In the genomic region with DNA sequence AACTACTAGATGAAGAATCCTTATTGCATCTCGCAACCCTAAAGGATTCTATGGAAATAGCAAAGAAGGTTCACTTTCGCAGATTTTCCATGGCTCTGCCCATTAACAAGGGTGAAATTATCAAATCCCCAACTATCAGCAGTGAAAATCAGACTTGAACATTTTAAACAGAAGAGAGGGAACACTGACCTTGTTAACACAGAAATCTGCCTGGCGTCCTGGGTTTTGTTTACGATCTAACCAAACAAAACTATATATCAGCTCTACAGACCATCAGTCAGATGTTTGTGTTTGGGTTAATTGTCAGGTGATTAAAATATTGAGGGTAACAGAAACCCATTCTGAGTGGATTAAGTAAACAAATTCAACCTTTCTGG, we compare ENCODE assay signal across 16 cellular contexts. TPM values are rescaled to one million over a fixed set of nuclear protein-coding genes. Genes with fewer than 3 reads are reported as not detected.
DNase-seq lines count a peak whose midpoint lies in the region; ATAC-seq, FAIRE-seq and TF ChIP-seq lines count a peak whose summit lies in the region.
"Had no signal": no experiment of that assay in that cellular context is flagged by ENCODE, and none has a peak within 500 bp of the region (broad histone marks: within the 10 kb centered on the region; RNA-seq: fewer than 3 reads in every experiment).

No MANE protein-coding gene starts in this region.

- WGBS in small intestine, 3 donors: 68 to 77% (median 76%) methylated on average over 4 of the region's 4 CpGs

- H3K27me3 Mint-ChIP-seq in GM23338 (ENCODE audit: insufficient read depth, low read depth, poor library complexity) (peaks cover 10% of the 10 kb centered on the region), WTC11 (ENCODE audit: low read depth) (no peaks in the 10 kb centered on the region), glutamatergic neuron (ENCODE audit: unreplicated experiment) (peaks cover 17% of the 10 kb centered on the region)
- H3K27me3 Mint-ChIP-seq in activated CD4-positive, alpha-beta T cell treated with anti-CD3 and anti-CD28 coated beads for 36 hours: peaks cover 43% of the 10 kb centered on the region

- POLR2A ChIA-PET in WTC11 (lab: Charles Lee): interaction anchor here (0.7 to 0.8 kb wide), 2 partner anchors 36 to 188 kb away, joined by 3 read pairs; no protein-coding TSS in a partner anchor
- POLR2A ChIA-PET in activated CD4-positive, alpha-beta T cell treated with anti-CD3 and anti-CD28 coated beads for 36 hours (lab: Charles Lee): no interaction called here

- H3K36me3 Mint-ChIP-seq in GM23338 (ENCODE audit: low read depth) (no peaks in the 10 kb centered on the region; the same call in 2 of the 3 replicates), WTC11 (no peaks in the 10 kb centered on the region), glutamatergic neuron (ENCODE audit: unreplicated experiment) (no peaks in the 10 kb centered on the region)
- no peaks in the 10 kb centered on the region for H3K36me3 Mint-ChIP-seq in activated CD4-positive, alpha-beta T cell treated with anti-CD3 and anti-CD28 coated beads for 36 hours (ENCODE audit: low read depth)

- H3K4me1 ChIP-seq in GM23338 (ENCODE audit: insufficient read depth) (peaks cover 64% of the 10 kb centered on the region), parathyroid adenoma (peaks cover 4% of the 10 kb centered on the region), small intestine (ENCODE audit: control insufficient read depth in 2 of 2, insufficient read depth in 1 of 2, low read depth in 1 of 2, low read length in 1 of 2) (peaks cover 0 to 2% of the 10 kb centered on the region in 2 donors)
- H3K4me1 ChIP-seq: breast epithelium had no signal

- H3K36me3 ChIP-seq in GM23338 (ENCODE audit: insufficient read depth): no peaks in the 10 kb centered on the region
- no peaks in the 10 kb centered on the region for H3K36me3 ChIP-seq in parathyroid adenoma (ENCODE audit: control insufficient read depth, insufficient read depth, low read length)
- H3K36me3 ChIP-seq in small intestine (ENCODE audit: control insufficient read depth in 2 of 2, insufficient read depth in 2 of 2, low read length in 2 of 2): no peaks in the 10 kb centered on the region
- H3K36me3 ChIP-seq: breast epithelium, tibial nerve had no signal

- peaks cover 56% of the 10 kb centered on the region for H3K79me2 ChIP-seq in GM23338 (replicated peaks; ENCODE audit: insufficient read depth)
- H3K79me2 ChIP-seq in parathyroid adenoma: no peaks in the 10 kb centered on the region

- H3K4me3 ChIP-seq in GM23338 (peak overlapping the region; percentile 76), parathyroid adenoma (ENCODE audit: low read depth, low read length) (peak overlapping the region; percentile 92), small intestine (ENCODE audit: low read depth in 1 of 2, low read length in 2 of 2) (no peak overlapping the region)

- no peak overlapping the region for H3K9ac ChIP-seq in parathyroid adenoma
- H3K9ac ChIP-seq: SK-N-SH had no signal

- H3F3A ChIP-seq in GM23338 (replicated peaks; ENCODE audit: low read depth): no peaks in the 10 kb centered on the region

- H3K4me1 Mint-ChIP-seq in GM23338: peaks cover 80% of the 10 kb centered on the region
- H3K4me1 Mint-ChIP-seq in WTC11: peaks cover 85% of the 10 kb centered on the region
- H3K4me1 Mint-ChIP-seq in glutamatergic neuron (ENCODE audit: low read depth, unreplicated experiment): peaks cover 32% of the 10 kb centered on the region
- H3K4me1 Mint-ChIP-seq in activated CD4-positive, alpha-beta T cell treated with anti-CD3 and anti-CD28 coated beads for 36 hours: peaks cover 16% of the 10 kb centered on the region

- H3K27me3 ChIP-seq in GM23338 (ENCODE audit: insufficient read depth) (no peaks in the 10 kb centered on the region), parathyroid adenoma (ENCODE audit: control insufficient read depth, insufficient read depth, low read length) (no peaks in the 10 kb centered on the region), small intestine (ENCODE audit: control insufficient read depth in 2 of 2, insufficient read depth in 2 of 2, low read length in 2 of 2) (peaks cover 0 to 7% of the 10 kb centered on the region in 2 donors)
- H3K27me3 ChIP-seq: tibial nerve had no signal

- no peaks in the 10 kb centered on the region for H3K9me2 ChIP-seq in GM23338 (ENCODE audit: insufficient read depth)

- no peak for TF ChIP-seq CTCF in GM23338 (conservative IDR thresholded peaks at IDR 0.05; ENCODE audit: low read depth in 2 of 2)
- no peak for TF ChIP-seq CTCF in WTC11 (IDR thresholded peaks at IDR 0.05)
- no peak for TF ChIP-seq CTCF in glutamatergic neuron (IDR thresholded peaks at IDR 0.05; ENCODE audit: partially characterized antibody, unreplicated experiment)
- TF ChIP-seq CTCF in parathyroid adenoma (IDR thresholded peaks at IDR 0.05): no peak

- H3K9me3 Mint-ChIP-seq in GM23338 (no peaks in the 10 kb centered on the region), WTC11 (no peaks in the 10 kb centered on the region), glutamatergic neuron (ENCODE audit: unreplicated experiment) (peaks cover 17% of the 10 kb centered on the region)
- H3K9me3 Mint-ChIP-seq in activated CD4-positive, alpha-beta T cell treated with anti-CD3 and anti-CD28 coated beads for 36 hours (ENCODE audit: low read depth): no peaks in the 10 kb centered on the region

- intact Hi-C loops in activated CD4-positive, alpha-beta T cell treated with anti-CD3 and anti-CD28 coated beads for 36 hours (cut with DNase I, micrococcal nuclease): no loop called here

- peak overlapping the region; percentile 89 for H3K4me2 ChIP-seq in GM23338
- peak overlapping the region; percentile 46 for H3K4me2 ChIP-seq in parathyroid adenoma (ENCODE audit: low read length)
- H3K4me2 ChIP-seq: SK-N-SH had no signal

- H3K4me3 Mint-ChIP-seq in GM23338: peak overlapping the region; percentile 83
- H3K4me3 Mint-ChIP-seq in WTC11: peak overlapping the region; percentile 92
- H3K4me3 Mint-ChIP-seq in glutamatergic neuron (ENCODE audit: unreplicated experiment): peak overlapping the region; percentile 97
- H3K4me3 Mint-ChIP-seq in activated CD4-positive, alpha-beta T cell treated with anti-CD3 and anti-CD28 coated beads for 36 hours: no peak overlapping the region

- H4K20me1 ChIP-seq in GM23338 (replicated peaks; ENCODE audit: insufficient read depth): no peaks in the 10 kb centered on the region

- ATAC-seq in GM23338 (no peak), WTC11 (no peak)
- no peak for ATAC-seq in activated CD4-positive, alpha-beta T cell treated with anti-CD3 and anti-CD28 coated beads for 36 hours

- no peaks in the 10 kb centered on the region for H3K9me3 ChIP-seq in parathyroid adenoma (ENCODE audit: control insufficient read depth, low read length)
- H3K9me3 ChIP-seq in small intestine (ENCODE audit: control insufficient read depth, low read depth): no peaks in the 10 kb centered on the region
- H3K9me3 ChIP-seq: breast epithelium, SK-N-SH, tibial nerve had no signal

- H3K27ac Mint-ChIP-seq in GM23338 (peak overlapping the region; percentile 60; the same call in 1 of the 2 replicates), WTC11 (0 out of 2 replicates have a peak overlapping the region, but pooled peaks have one; percentile 93), glutamatergic neuron (ENCODE audit: unreplicated experiment) (no peak overlapping the region)
- no peak overlapping the region for H3K27ac Mint-ChIP-seq in activated CD4-positive, alpha-beta T cell treated with anti-CD3 and anti-CD28 coated beads for 36 hours
- H3K27ac Mint-ChIP-seq: B cell had no signal

- CTCF ChIA-PET in WTC11 (lab: Charles Lee): interaction anchor here (1.7 to 2.0 kb wide), 2 partner anchors 10 to 282 kb away, joined by 4 to 6 read pairs; no protein-coding TSS in a partner anchor
- CTCF ChIA-PET in activated CD4-positive, alpha-beta T cell treated with anti-CD3 and anti-CD28 coated beads for 36 hours (lab: Charles Lee): interaction anchor here (0.7 to 1.7 kb wide), 2 partner anchors 245 to 282 kb away, joined by 3 to 6 read pairs; no protein-coding TSS in a partner anchor

- H3K27ac ChIP-seq in GM23338 (ENCODE audit: low read depth): no peak overlapping the region
- no peak overlapping the region for H3K27ac ChIP-seq in parathyroid adenoma
- H3K27ac ChIP-seq in small intestine (ENCODE audit: low read depth in 1 of 2, low read length in 1 of 2): no peak overlapping the region

- H2AFZ ChIP-seq in GM23338: no peak overlapping the region
- no peak overlapping the region for H2AFZ ChIP-seq in parathyroid adenoma

- no peak for DNase-seq in GM23338 (ENCODE audit: low spot score)
- no peak for DNase-seq in WTC11 (ENCODE audit: low spot score)
- no peak for DNase-seq in glutamatergic neuron
- DNase-seq in activated effector memory CD4-positive, alpha-beta T cell treated with anti-CD3 and anti-CD28 coated beads, Interleukin-2, amount 50 U/mL, for 16 hours: no peak
- no peak for DNase-seq in small intestine
- no peak for DNase-seq in effector CD4-positive, alpha-beta T cell
- no peak for DNase-seq in activated CD4-positive, alpha-beta T cell treated with anti-CD3 and anti-CD28 coated beads for 36 hours
- DNase-seq: DMS153, NCI-H2171 had no signal

- FAIRE-seq in small intestine (lab: Jason Lieb, UNC): no peak
- FAIRE-seq: HTR-8/SVneo had no signal

TF ChIP-seq in GM23338, 12 proteins besides CTCF, POLR2A, EP300 and RAD21:
- no peak for TF ChIP-seq EZH2 (IDR thresholded peaks at IDR 0.05; ENCODE audit: low read depth, unreplicated experiment)

TF ChIP-seq in WTC11, 78 proteins besides CTCF, POLR2A, EP300 and RAD21 (continues in another document):
- no peak for TF ChIP-seq JAZF1 (CRISPR knock-in tag; IDR thresholded peaks at IDR 0.05)
- TF ChIP-seq, protein P1, sequence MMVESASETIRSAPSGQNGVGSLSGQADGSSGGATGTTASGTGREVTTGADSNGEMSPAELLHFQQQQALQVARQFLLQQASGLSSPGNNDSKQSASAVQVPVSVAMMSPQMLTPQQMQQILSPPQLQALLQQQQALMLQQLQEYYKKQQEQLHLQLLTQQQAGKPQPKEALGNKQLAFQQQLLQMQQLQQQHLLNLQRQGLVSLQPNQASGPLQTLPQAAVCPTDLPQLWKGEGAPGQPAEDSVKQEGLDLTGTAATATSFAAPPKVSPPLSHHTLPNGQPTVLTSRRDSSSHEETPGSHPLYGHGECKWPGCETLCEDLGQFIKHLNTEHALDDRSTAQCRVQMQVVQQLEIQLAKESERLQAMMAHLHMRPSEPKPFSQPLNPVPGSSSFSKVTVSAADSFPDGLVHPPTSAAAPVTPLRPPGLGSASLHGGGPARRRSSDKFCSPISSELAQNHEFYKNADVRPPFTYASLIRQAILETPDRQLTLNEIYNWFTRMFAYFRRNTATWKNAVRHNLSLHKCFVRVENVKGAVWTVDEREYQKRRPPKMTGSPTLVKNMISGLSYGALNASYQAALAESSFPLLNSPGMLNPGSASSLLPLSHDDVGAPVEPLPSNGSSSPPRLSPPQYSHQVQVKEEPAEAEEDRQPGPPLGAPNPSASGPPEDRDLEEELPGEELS (CRISPR knock-in tag; IDR thresholded peaks at IDR 0.05): no peak

RNA-seq across cellular contexts. Expression of gene CTTNBP2, which starts 1.9 kb away (rescaled TPM):
- 22.7 and 26.8 TPM in 2 replicates for total RNA-seq in GM23338 (2014; rRNA removed; shearing (Covaris generic))
- polyA plus RNA-seq in GM23338 (2016; fragmentation: Nextera tagmentation; extraction: Ambion mirVana) (30.7 and 31.7 TPM in 2 replicates), small intestine (1 to 10 TPM in 2 of 3 donors, under 1 TPM in 1; 0.45 to 2.7 (median 1.9) TPM)
- total RNA-seq in WTC11 (2021) (19.1 to 22.1 TPM (median 20.5 TPM) in 3 replicates), glutamatergic neuron (ENCODE audit: unreplicated experiment) (22.2 TPM)
- not detected for total RNA-seq in activated CD4-positive, alpha-beta T cell treated with anti-CD3 and anti-CD28 coated beads for 36 hours
- total RNA-seq: lung microvascular endothelial cell had no signal
- polyA plus RNA-seq: SK-N-SH had no signal

Comparison
In these comparisons a context has a peak if more than half of its experiments do, and no peak if none do; other contexts are left out.
1. H3K4me3 ChIP-seq: peak in GM23338 (single experiment) and parathyroid adenoma (single experiment); none in small intestine (0 of 2).
2. H3K27ac Mint-ChIP-seq: peak in GM23338 (single experiment) and WTC11 (single experiment); none in glutamatergic neuron (single experiment) and activated CD4-positive, alpha-beta T cell treated with anti-CD3 and anti-CD28 coated beads for 36 hours (single experiment).
3. RNA of gene CTTNBP2, which starts 1.9 kb away (total RNA-seq): 22.7 to 26.8 TPM in GM23338, 22.2 TPM in glutamatergic neuron (single experiment) and 19.1 to 22.1 TPM in WTC11; not detected in activated CD4-positive, alpha-beta T cell treated with anti-CD3 and anti-CD28 coated beads for 36 hours; every median in the first group is over 10 times any median in the second.